In the genomic region with DNA sequence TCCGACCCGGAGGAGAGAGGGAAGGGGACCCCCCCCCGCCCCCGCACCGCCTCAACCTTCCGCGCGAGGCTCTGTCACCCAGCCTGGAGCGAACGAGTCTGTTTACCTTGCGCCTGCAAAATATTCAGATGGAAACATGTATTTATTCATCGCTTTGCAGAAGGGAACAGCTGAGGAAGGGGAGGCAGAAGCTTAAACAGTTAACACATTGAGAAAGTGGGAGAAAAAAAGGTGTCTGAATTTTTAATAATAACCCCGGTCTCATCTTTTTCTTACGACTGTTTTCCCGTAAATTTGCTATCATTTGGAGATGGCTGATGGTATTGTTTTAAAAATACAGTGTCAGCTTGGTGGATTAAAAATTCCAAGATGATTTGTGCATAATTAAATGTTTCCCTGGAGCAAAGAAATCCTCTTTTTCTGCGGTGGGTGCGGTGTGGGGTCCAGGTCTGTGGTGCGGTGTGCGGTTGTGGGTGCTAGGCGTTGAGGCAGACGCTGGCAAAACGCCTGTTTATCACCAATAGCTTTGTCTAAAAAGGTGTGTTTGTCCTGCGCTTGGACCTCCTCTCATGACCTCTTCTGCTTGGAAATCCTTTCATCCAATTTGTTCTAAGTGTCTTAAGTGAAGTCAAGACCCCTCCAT, we compare ENCODE assay signal across 1 cellular context.
TF ChIP-seq lines count a peak whose summit lies in the region.

No MANE protein-coding gene starts in this region.

TF ChIP-seq in WTC11, 78 proteins besides CTCF, POLR2A, EP300 and RAD21 (continued from another document):
- TF ChIP-seq ARID4B (CRISPR knock-in tag; IDR thresholded peaks at IDR 0.05; ENCODE audit: borderline replicate concordance) (no peak), ZBTB21 (CRISPR knock-in tag; IDR thresholded peaks at IDR 0.05; ENCODE audit: borderline replicate concordance) (no peak), PRDM15 (CRISPR knock-in tag; IDR thresholded peaks at IDR 0.05) (no peak), ZNF423 (CRISPR knock-in tag; IDR thresholded peaks at IDR 0.05) (no peak), SMAD4 (CRISPR knock-in tag; IDR thresholded peaks at IDR 0.05) (no peak), USF1 (CRISPR knock-in tag; IDR thresholded peaks at IDR 0.05) (no peak), FOXP4 (CRISPR knock-in tag; IDR thresholded peaks at IDR 0.05) (no peak), ZNF263 (CRISPR knock-in tag; IDR thresholded peaks at IDR 0.05; ENCODE audit: low read depth) (no peak), OVOL2 (CRISPR knock-in tag; IDR thresholded peaks at IDR 0.05; ENCODE audit: borderline replicate concordance) (no peak), NFYB (CRISPR knock-in tag; conservative IDR thresholded peaks at IDR 0.05; ENCODE audit: low read depth) (no peak), ETV6 (CRISPR knock-in tag; IDR thresholded peaks at IDR 0.05) (no peak), ZNF281 (CRISPR knock-in tag; IDR thresholded peaks at IDR 0.05) (no peak), RELA (CRISPR knock-in tag; IDR thresholded peaks at IDR 0.05; ENCODE audit: borderline replicate concordance) (no peak), IRF2 (CRISPR knock-in tag; IDR thresholded peaks at IDR 0.05; ENCODE audit: borderline replicate concordance, low read depth) (no peak), MXD4 (CRISPR knock-in tag; IDR thresholded peaks at IDR 0.05; ENCODE audit: borderline replicate concordance) (no peak)
- TF ChIP-seq, protein P1, sequence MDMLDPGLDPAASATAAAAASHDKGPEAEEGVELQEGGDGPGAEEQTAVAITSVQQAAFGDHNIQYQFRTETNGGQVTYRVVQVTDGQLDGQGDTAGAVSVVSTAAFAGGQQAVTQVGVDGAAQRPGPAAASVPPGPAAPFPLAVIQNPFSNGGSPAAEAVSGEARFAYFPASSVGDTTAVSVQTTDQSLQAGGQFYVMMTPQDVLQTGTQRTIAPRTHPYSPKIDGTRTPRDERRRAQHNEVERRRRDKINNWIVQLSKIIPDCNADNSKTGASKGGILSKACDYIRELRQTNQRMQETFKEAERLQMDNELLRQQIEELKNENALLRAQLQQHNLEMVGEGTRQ (CRISPR knock-in tag; IDR thresholded peaks at IDR 0.05), result no peak
- TF ChIP-seq, protein P2, sequence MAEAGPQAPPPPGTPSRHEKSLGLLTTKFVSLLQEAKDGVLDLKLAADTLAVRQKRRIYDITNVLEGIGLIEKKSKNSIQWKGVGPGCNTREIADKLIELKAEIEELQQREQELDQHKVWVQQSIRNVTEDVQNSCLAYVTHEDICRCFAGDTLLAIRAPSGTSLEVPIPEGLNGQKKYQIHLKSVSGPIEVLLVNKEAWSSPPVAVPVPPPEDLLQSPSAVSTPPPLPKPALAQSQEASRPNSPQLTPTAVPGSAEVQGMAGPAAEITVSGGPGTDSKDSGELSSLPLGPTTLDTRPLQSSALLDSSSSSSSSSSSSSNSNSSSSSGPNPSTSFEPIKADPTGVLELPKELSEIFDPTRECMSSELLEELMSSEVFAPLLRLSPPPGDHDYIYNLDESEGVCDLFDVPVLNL (CRISPR knock-in tag; IDR thresholded peaks at IDR 0.05; ENCODE audit: borderline replicate concordance, low read depth), result no peak
- TF ChIP-seq, protein P3, sequence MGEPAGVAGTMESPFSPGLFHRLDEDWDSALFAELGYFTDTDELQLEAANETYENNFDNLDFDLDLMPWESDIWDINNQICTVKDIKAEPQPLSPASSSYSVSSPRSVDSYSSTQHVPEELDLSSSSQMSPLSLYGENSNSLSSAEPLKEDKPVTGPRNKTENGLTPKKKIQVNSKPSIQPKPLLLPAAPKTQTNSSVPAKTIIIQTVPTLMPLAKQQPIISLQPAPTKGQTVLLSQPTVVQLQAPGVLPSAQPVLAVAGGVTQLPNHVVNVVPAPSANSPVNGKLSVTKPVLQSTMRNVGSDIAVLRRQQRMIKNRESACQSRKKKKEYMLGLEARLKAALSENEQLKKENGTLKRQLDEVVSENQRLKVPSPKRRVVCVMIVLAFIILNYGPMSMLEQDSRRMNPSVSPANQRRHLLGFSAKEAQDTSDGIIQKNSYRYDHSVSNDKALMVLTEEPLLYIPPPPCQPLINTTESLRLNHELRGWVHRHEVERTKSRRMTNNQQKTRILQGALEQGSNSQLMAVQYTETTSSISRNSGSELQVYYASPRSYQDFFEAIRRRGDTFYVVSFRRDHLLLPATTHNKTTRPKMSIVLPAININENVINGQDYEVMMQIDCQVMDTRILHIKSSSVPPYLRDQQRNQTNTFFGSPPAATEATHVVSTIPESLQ (CRISPR knock-in tag; IDR thresholded peaks at IDR 0.05), result no peak
- TF ChIP-seq, protein P4, sequence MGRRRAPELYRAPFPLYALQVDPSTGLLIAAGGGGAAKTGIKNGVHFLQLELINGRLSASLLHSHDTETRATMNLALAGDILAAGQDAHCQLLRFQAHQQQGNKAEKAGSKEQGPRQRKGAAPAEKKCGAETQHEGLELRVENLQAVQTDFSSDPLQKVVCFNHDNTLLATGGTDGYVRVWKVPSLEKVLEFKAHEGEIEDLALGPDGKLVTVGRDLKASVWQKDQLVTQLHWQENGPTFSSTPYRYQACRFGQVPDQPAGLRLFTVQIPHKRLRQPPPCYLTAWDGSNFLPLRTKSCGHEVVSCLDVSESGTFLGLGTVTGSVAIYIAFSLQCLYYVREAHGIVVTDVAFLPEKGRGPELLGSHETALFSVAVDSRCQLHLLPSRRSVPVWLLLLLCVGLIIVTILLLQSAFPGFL (CRISPR knock-in tag; IDR thresholded peaks at IDR 0.05; ENCODE audit: borderline replicate concordance), result no peak
